Comparison of ENCODE assay signal across 17 cellular contexts in genomic region chr3:192092388-192093005, GRCh38.
A peak's percentile ranks its signal among the peaks of the same experiment; 100 is the strongest.
DNase-seq lines count a peak whose midpoint lies in the region; ATAC-seq, FAIRE-seq and TF ChIP-seq lines count a peak whose summit lies in the region.
"Had no signal": no experiment of that assay in that cellular context is flagged by ENCODE, and none has a peak within 500 bp of the region (broad histone marks: within the 10 kb centered on the region; RNA-seq: fewer than 3 reads in every experiment).

No MANE protein-coding gene starts in this region.

- no peaks in the 10 kb centered on the region for H4K20me1 ChIP-seq in H9 (ENCODE audit: control insufficient read depth, insufficient read depth, insufficient read length)

- H3T11ph ChIP-seq in H9 (ENCODE audit: low read length), result no peak overlapping the region

- H3K9me3 Mint-ChIP-seq in H9, result peaks cover 6% of the 10 kb centered on the region in 2 experiments; a peak in 4 of 5 replicates

- no peak overlapping the region for H3K4me3 Mint-ChIP-seq in H9
- H3K4me3 Mint-ChIP-seq: dendritic cell treated with granulocyte-macrophage colony-stimulating factor and Interleukin-4, amounts not matched to agents 40 ng/mL and 50 ng/mL, for 4 days had no signal

- H2BK120ac ChIP-seq in trophoblast cell (ENCODE audit: insufficient read depth, low read length, poor library complexity) (peak overlapping the region; percentile 4), H9 (ENCODE audit: low read depth, low read length, poor library complexity, severe bottlenecking) (no peak overlapping the region)

- H3K18ac ChIP-seq in trophoblast cell (ENCODE audit: low read length) (no peak overlapping the region), H9 (ENCODE audit: insufficient read length, low read depth, low read length) (no peak overlapping the region)

- H2BK15ac ChIP-seq in H9 (ENCODE audit: low read depth, low read length), result no peak overlapping the region

- ATAC-seq in HG02678 (IDR thresholded peaks at IDR 0.05; ENCODE audit: unreplicated experiment), result peak; percentile 69
- peak; percentile 49 for ATAC-seq in HG03520 (IDR thresholded peaks at IDR 0.05; ENCODE audit: unreplicated experiment)

- no peaks in the 10 kb centered on the region for H3K27me3 Mint-ChIP-seq in H9 (ENCODE audit: low read depth)
- H3K27me3 Mint-ChIP-seq: dendritic cell treated with granulocyte-macrophage colony-stimulating factor and Interleukin-4, amounts not matched to agents 40 ng/mL and 50 ng/mL, for 4 days had no signal

- no peak overlapping the region for H3K4me3 ChIP-seq in trophoblast cell (ENCODE audit: low read depth, low read length)
- H3K4me3 ChIP-seq in tibial nerve, result no peak overlapping the region

- H4K8ac ChIP-seq in trophoblast cell (ENCODE audit: low read depth, low read length) (no peak overlapping the region), H9 (replicated peaks; ENCODE audit: insufficient read length, low read depth, low read length) (no peak overlapping the region)

- H3K27me3 ChIP-seq in trophoblast cell (ENCODE audit: insufficient read depth, low read length), result no peaks in the 10 kb centered on the region
- H3K27me3 ChIP-seq in H9 (ENCODE audit: insufficient read depth, low read length), result no peaks in the 10 kb centered on the region
- H3K27me3 ChIP-seq in tibial nerve, result no peaks in the 10 kb centered on the region

- H3K79me2 ChIP-seq in trophoblast cell (ENCODE audit: control insufficient read depth, insufficient read depth, low read length, poor library complexity), result no peaks in the 10 kb centered on the region
- H3K79me2 ChIP-seq in H9 (ENCODE audit: insufficient read depth, low read length), result no peaks in the 10 kb centered on the region

- no peak overlapping the region for H2AK5ac ChIP-seq in trophoblast cell (ENCODE audit: low read length)
- H2AK5ac ChIP-seq in H9 (ENCODE audit: insufficient read length, low read length), result no peak overlapping the region

- H2BK5ac ChIP-seq in trophoblast cell (ENCODE audit: low read depth, low read length, poor library complexity) (peak overlapping the region; percentile 74), H9 (ENCODE audit: insufficient read length, low read length) (no peak overlapping the region)

- H3K4me2 ChIP-seq in trophoblast cell (ENCODE audit: low read length) (no peak overlapping the region), H9 (ENCODE audit: insufficient read depth, insufficient read length, low read length) (no peak overlapping the region)

- H3K27ac Mint-ChIP-seq in H9, result no peak overlapping the region
- H3K27ac Mint-ChIP-seq: dendritic cell treated with granulocyte-macrophage colony-stimulating factor and Interleukin-4, amounts not matched to agents 40 ng/mL and 50 ng/mL, for 4 days had no signal

- H3K4me1 ChIP-seq in trophoblast cell (ENCODE audit: control insufficient read depth in 1 of 2, insufficient read depth in 2 of 2, low read length in 2 of 2) (peaks cover 2 to 4% of the 10 kb centered on the region in 2 experiments), H9 (ENCODE audit: insufficient read depth, low read length) (no peaks in the 10 kb centered on the region; the same call in 1 of the 2 replicates), tibial nerve (no peaks in the 10 kb centered on the region)

- WGBS in trophoblast cell (ENCODE audit: extremely low coverage, insufficient coverage, insufficient read length), result no CpG with 5 or more reads among the region's 1 CpG
- WGBS in H9 (ENCODE audit: extremely low coverage, insufficient read length, low lambda C conversion rate), result no CpG with 5 or more reads among the region's 1 CpG
- 80 to 100% methylated on average over 1 of the region's 1 CpG for WGBS in tibial nerve, 2 donors

- H3K9ac ChIP-seq in trophoblast cell (ENCODE audit: low read length) (no peak overlapping the region), H9 (ENCODE audit: extremely low read depth, insufficient read length, low read length) (no peak overlapping the region)

- H3K4me1 Mint-ChIP-seq in H9, result peaks cover 13 to 16% of the 10 kb centered on the region in 2 experiments

- H3K36me3 ChIP-seq in trophoblast cell (ENCODE audit: control insufficient read depth in 1 of 2, insufficient read depth in 2 of 2, low read length in 2 of 2) (no peaks in the 10 kb centered on the region), tibial nerve (no peaks in the 10 kb centered on the region)

- H3K9me3 ChIP-seq in trophoblast cell (ENCODE audit: insufficient read depth, low read depth, low read length), result peaks cover 1% of the 10 kb centered on the region
- H3K9me3 ChIP-seq in H9 (ENCODE audit: control insufficient read depth, low read depth, low read length), result no peaks in the 10 kb centered on the region
- no peaks in the 10 kb centered on the region for H3K9me3 ChIP-seq in tibial nerve

- no peaks in the 10 kb centered on the region for H3K23me2 ChIP-seq in H9 (ENCODE audit: insufficient read length, low read depth, low read length, poor library complexity, severe bottlenecking)

- H3K79me1 ChIP-seq in trophoblast cell (ENCODE audit: low read length) (peaks cover 13% of the 10 kb centered on the region), H9 (ENCODE audit: insufficient read depth, low read depth, low read length, poor library complexity, severe bottlenecking) (no peaks in the 10 kb centered on the region)

- no peak for TF ChIP-seq CTCF in H9 (conservative IDR thresholded peaks at IDR 0.05)
- no peak for TF ChIP-seq CTCF in tibial nerve (IDR thresholded peaks at IDR 0.05)

- H2BK12ac ChIP-seq in trophoblast cell (ENCODE audit: low read length) (no peak overlapping the region), H9 (ENCODE audit: insufficient read length, low read depth, low read length) (no peak overlapping the region)

- TF ChIP-seq EP300 in tibial nerve (IDR thresholded peaks at IDR 0.05), result no peak

- H4K12ac ChIP-seq in trophoblast cell (ENCODE audit: low read depth, low read length), result no peak overlapping the region

- H2AFZ ChIP-seq in trophoblast cell (ENCODE audit: insufficient read depth, low read length, poor library complexity), result no peak overlapping the region
- H2AFZ ChIP-seq in H9 (ENCODE audit: low read length), result no peak overlapping the region

- no peak overlapping the region for H3K4ac ChIP-seq in trophoblast cell (ENCODE audit: low read depth, low read length)
- H3K4ac ChIP-seq in H9 (ENCODE audit: low read depth, low read length), result no peak overlapping the region

- TF ChIP-seq POLR2A in tibial nerve (IDR thresholded peaks at IDR 0.05), result no peak

- H3K27ac ChIP-seq in trophoblast cell (ENCODE audit: low read depth, low read length), result peak overlapping the region; percentile 84
- H3K27ac ChIP-seq in H9 (ENCODE audit: insufficient read length, low read depth, low read length), result no peak overlapping the region
- H3K27ac ChIP-seq in tibial nerve, result no peak overlapping the region

- H3K36me3 Mint-ChIP-seq in H9 (ENCODE audit: insufficient read depth in 1 of 3, low read depth in 3 of 3), result peaks cover 0 to 4% (median 2%) of the 10 kb centered on the region in 3 experiments; a peak in 3 of 7 replicates

- no peak overlapping the region for H4K5ac ChIP-seq in H9 (ENCODE audit: insufficient read length, low read depth, low read length)

- FAIRE-seq in GM19239 (lab: Jason Lieb, UNC), result peak; percentile 68

- H3K14ac ChIP-seq in trophoblast cell (ENCODE audit: low read length) (peak overlapping the region; percentile 18), H9 (ENCODE audit: insufficient read depth, low read length) (no peak overlapping the region; the same call in 1 of the 2 replicates)

- H3K23ac ChIP-seq in trophoblast cell (ENCODE audit: low read length), result no peak overlapping the region
- H3K23ac ChIP-seq in H9 (ENCODE audit: insufficient read length, low read depth, low read length), result no peak overlapping the region

- DNase-seq in GM19239 (ENCODE audit: insufficient read length, low spot score), result no peak
- peak; percentile 34 to 49 for DNase-seq in trophoblast cell
- no peak for DNase-seq in H9
- DNase-seq in mesenteric fat pad (ENCODE audit: low spot score), result no peak
- DNase-seq in tibial nerve (ENCODE audit: low spot score in 2 of 2), result no peak
- no peak for DNase-seq in Ammon's horn (ENCODE audit: low spot score)
- DNase-seq: activated CD4-positive, alpha-beta T cell treated with anti-CD3 and anti-CD28 coated beads for 4 hours; activated T-cell treated with anti-CD3 and anti-CD28 coated beads, Interleukin-2, amount 50 U/mL, for 48 hours; amniotic stem cell; C1 segment of cervical spinal cord; DMS79; mammary epithelial cell; NCI-H1105 treated with DMSO at 0.1 percent for 48 hours; NCI-H446 had no signal

- H4K91ac ChIP-seq in trophoblast cell (ENCODE audit: low read depth, low read length), result peak overlapping the region; percentile 51
- H4K91ac ChIP-seq in H9 (ENCODE audit: insufficient read length, low read depth, low read length), result no peak overlapping the region

- H3K56ac ChIP-seq in H9 (ENCODE audit: insufficient read length, low read depth, low read length), result no peak overlapping the region

- H2BK20ac ChIP-seq in H9 (ENCODE audit: low read depth, low read length, poor library complexity, severe bottlenecking), result no peak overlapping the region

Comparison
In these comparisons a context has a peak if more than half of its experiments do, and no peak if none do; other contexts are left out.
1. DNase-seq: peak in trophoblast cell (2 of 2); none in GM19239 (single experiment), H9 (single experiment), mesenteric fat pad (single experiment), tibial nerve (0 of 2) and Ammon's horn (single experiment).